In genomic region chr19:10295847-10296591, GRCh38 we compare ENCODE assay signal across 11 cellular contexts. TPM values are rescaled to one million over a fixed set of nuclear protein-coding genes. Genes with fewer than 3 reads are reported as not detected.
DNase-seq lines count a peak whose midpoint lies in the region; ATAC-seq and TF ChIP-seq lines count a peak whose summit lies in the region.
"Had no signal": no experiment of that assay in that cellular context is flagged by ENCODE, and none has a peak within 500 bp of the region (broad histone marks: within the 10 kb centered on the region; RNA-seq: fewer than 3 reads in every experiment).

No MANE protein-coding gene starts in this region.

- intact Hi-C loops in Right ventricle myocardium inferior (cut with DNase I), result no loop called here
- intact Hi-C loops in left cardiac atrium (cut with DNase I), result no loop called here
- intact Hi-C loops in lower lobe of right lung (cut with DNase I), result no loop called here
- intact Hi-C loops in transverse colon (cut with DNase I; ENCODE audit: low total_unique reads), result no loop called here
- intact Hi-C loops in left lung (cut with DNase I), result no loop called here

- WGBS in transverse colon (ENCODE audit: low coverage in 1 of 2), 2 donors, result 8% methylated on average over 12 of the region's 58 CpGs; no CpG with 5 or more reads in 1 of the 2 donors

- H3K4me1 ChIP-seq in lower lobe of right lung (peaks cover 50% of the 10 kb centered on the region), transverse colon (peaks cover 23 to 43% (median 39%) of the 10 kb centered on the region in 4 donors), left lung (peaks cover 9 to 60% of the 10 kb centered on the region in 2 donors)

- H3K4me1 Mint-ChIP-seq in activated naive CD8-positive, alpha-beta T cell treated with anti-CD3 and anti-CD28 coated beads for 36 hours, result peaks cover 25% of the 10 kb centered on the region

- in situ Hi-C loops in transverse colon (cut with MboI; ENCODE audit: low pct_ligation_motif_present in 1 of 4, low pct_unique_long_range_greater_than_20kb in 1 of 4, low sequenced_read_pairs in 3 of 4), result no loop called here

- H3K4me3 ChIP-seq in lower lobe of right lung, result peak overlapping the region; percentile 50
- peak overlapping the region in 3 of 4 donors; percentile 1 to 36 (median 18) for H3K4me3 ChIP-seq in transverse colon
- peak overlapping the region in 1 of 2 donors; percentile 40 for H3K4me3 ChIP-seq in left lung

- no peak for TF ChIP-seq CTCF in lower lobe of right lung (IDR thresholded peaks at IDR 0.05)
- TF ChIP-seq CTCF in transverse colon (IDR thresholded peaks at IDR 0.05), result no peak
- TF ChIP-seq CTCF in left lung (IDR thresholded peaks at IDR 0.05), result no peak

- no peak for TF ChIP-seq POLR2A in transverse colon (IDR thresholded peaks at IDR 0.05)

- H3K36me3 ChIP-seq in lower lobe of right lung, result no peaks in the 10 kb centered on the region
- no peaks in the 10 kb centered on the region for H3K36me3 ChIP-seq in transverse colon
- H3K36me3 ChIP-seq in left lung, result no peaks in the 10 kb centered on the region
- H3K36me3 ChIP-seq: sigmoid colon, tibial artery had no signal

- H3K9me3 ChIP-seq in lower lobe of right lung (no peaks in the 10 kb centered on the region), transverse colon (no peaks in the 10 kb centered on the region), left lung (no peaks in the 10 kb centered on the region)
- H3K9me3 ChIP-seq: sigmoid colon, tibial artery had no signal

- ATAC-seq in Right ventricle myocardium inferior, result no peak
- ATAC-seq in left cardiac atrium, result no peak
- ATAC-seq in lower lobe of right lung, result no peak
- no peak for ATAC-seq in left lung

- H3K27ac Mint-ChIP-seq in activated naive CD8-positive, alpha-beta T cell treated with anti-CD3 and anti-CD28 coated beads for 36 hours, result peak overlapping the region; percentile 8

- H3K36me3 Mint-ChIP-seq in activated naive CD8-positive, alpha-beta T cell treated with anti-CD3 and anti-CD28 coated beads for 36 hours, result peaks cover 2% of the 10 kb centered on the region

- H3K27ac ChIP-seq in lower lobe of right lung (no peak overlapping the region), transverse colon (no peak overlapping the region), left lung (no peak overlapping the region)
- H3K27ac ChIP-seq: sigmoid colon, tibial artery had no signal

- TF ChIP-seq EP300 in transverse colon (IDR thresholded peaks at IDR 0.05; ENCODE audit: low read depth), result no peak

- peak overlapping the region; percentile 64 for H3K4me3 Mint-ChIP-seq in activated naive CD8-positive, alpha-beta T cell treated with anti-CD3 and anti-CD28 coated beads for 36 hours

- DNase-seq in Right ventricle myocardium inferior (ENCODE audit: missing footprints) (peak; percentile 45), left cardiac atrium (no peak), lower lobe of right lung (no peak), transverse colon (no peak), activated gamma-delta T cell (lab: John Stamatoyannopoulos, UW) (no peak), COLO829 (ENCODE audit: low spot score) (no peak), left lung (no peak)
- no peak for DNase-seq in activated naive CD8-positive, alpha-beta T cell treated with anti-CD3 and anti-CD28 coated beads for 36 hours
- DNase-seq: sigmoid colon, tibial artery had no signal

- peaks cover 39% of the 10 kb centered on the region for H3K27me3 ChIP-seq in lower lobe of right lung (ENCODE audit: low read depth)
- H3K27me3 ChIP-seq in transverse colon, result peaks cover 88% of the 10 kb centered on the region
- H3K27me3 ChIP-seq in left lung, result peaks cover 27 to 62% of the 10 kb centered on the region in 2 donors

- no peaks in the 10 kb centered on the region for H3K9me3 Mint-ChIP-seq in activated naive CD8-positive, alpha-beta T cell treated with anti-CD3 and anti-CD28 coated beads for 36 hours

- H3K27me3 Mint-ChIP-seq in activated naive CD8-positive, alpha-beta T cell treated with anti-CD3 and anti-CD28 coated beads for 36 hours, result peaks cover 63% of the 10 kb centered on the region

RNA-seq across cellular contexts. Expression of gene ICAM5, which starts 6.3 kb away (rescaled TPM):
- 0.38 TPM for total RNA-seq in Right ventricle myocardium inferior
- total RNA-seq in left cardiac atrium, result under 1 TPM; 0.71 to 0.86 TPM
- 1 to 10 TPM in 1 of 2 experiments, under 1 TPM in 1; 0.95 to 1.0 TPM for total RNA-seq in activated naive CD8-positive, alpha-beta T cell treated with anti-CD3 and anti-CD28 coated beads for 36 hours
- 15.3 TPM for total RNA-seq in lower lobe of right lung
- total RNA-seq in transverse colon, result under 1 TPM in 2 of 4 donors, not detected in 2; 0.27 to 0.48 TPM
- 10 to 100 TPM; 10.2 to 25.7 TPM for total RNA-seq in left lung

RNA-seq across cellular contexts. Expression of gene ICAM4, which starts 9.3 kb away (rescaled TPM):
- total RNA-seq in Right ventricle myocardium inferior (0.30 TPM), left cardiac atrium (under 1 TPM; 0.42 to 0.85 TPM), lower lobe of right lung (10.0 TPM), transverse colon (under 1 TPM in 2 of 4 donors, not detected in 2; 0.48 to 0.55 TPM), left lung (10 to 100 TPM in 1 of 2 donors, 1 to 10 TPM in 1; 4.5 to 17.9 TPM)
- under 1 TPM; 0.25 to 0.38 TPM for total RNA-seq in activated naive CD8-positive, alpha-beta T cell treated with anti-CD3 and anti-CD28 coated beads for 36 hours
- total RNA-seq: M059J, sigmoid colon had no signal

RNA-seq across cellular contexts. Expression of gene ZGLP1, which starts 13.6 kb away (rescaled TPM):
- total RNA-seq in Right ventricle myocardium inferior (0.65 TPM), left cardiac atrium (1 to 10 TPM; 1.5 to 1.8 TPM), lower lobe of right lung (6.2 TPM), transverse colon (1 to 10 TPM; 1.9 to 8.2 (median 3.8) TPM), left lung (1 to 10 TPM; 2.8 to 7.8 TPM)
- 1 to 10 TPM; 3.4 to 4.0 TPM for total RNA-seq in activated naive CD8-positive, alpha-beta T cell treated with anti-CD3 and anti-CD28 coated beads for 36 hours

RNA-seq across cellular contexts. Expression of gene FDX2, which starts 19.8 kb away (rescaled TPM):
- total RNA-seq in Right ventricle myocardium inferior (20.1 TPM), left cardiac atrium (10 to 100 TPM; 14.1 to 18.2 TPM), lower lobe of right lung (16.8 TPM), transverse colon (10 to 100 TPM in 1 of 4 donors, 1 to 10 TPM in 2, not detected in 1; 6.1 to 28.9 (median 8.4) TPM), left lung (10 to 100 TPM; 19.8 to 25.4 TPM)
- 10 to 100 TPM; 18.3 to 19.6 TPM for total RNA-seq in activated naive CD8-positive, alpha-beta T cell treated with anti-CD3 and anti-CD28 coated beads for 36 hours

RNA-seq across cellular contexts. Expression of gene ICAM1, which starts 25.1 kb away (rescaled TPM):
- total RNA-seq in Right ventricle myocardium inferior (8.6 TPM), left cardiac atrium (10 to 100 TPM; 12.0 to 28.5 TPM), lower lobe of right lung (95.9 TPM), transverse colon (10 to 100 TPM in 1 of 4 donors, 1 to 10 TPM in 3; 6.4 to 26.6 (median 7.7) TPM), left lung (100 to 1,000 TPM; 149 to 497 TPM)
- 10 to 100 TPM; 33.2 to 33.6 TPM for total RNA-seq in activated naive CD8-positive, alpha-beta T cell treated with anti-CD3 and anti-CD28 coated beads for 36 hours
